In genomic region chr13:19150712-19151228, GRCh38 we compare ENCODE assay signal across 18 cellular contexts. TPM values are rescaled to one million over a fixed set of nuclear protein-coding genes. Genes with fewer than 3 reads are reported as not detected.
"Had no signal": no experiment of that assay in that cellular context is flagged by ENCODE, and none has a peak within 500 bp of the region (broad histone marks: within the 10 kb centered on the region; RNA-seq: fewer than 3 reads in every experiment).

No MANE protein-coding gene starts in this region.

- H3K27ac Mint-ChIP-seq: activated naive CD4-positive, alpha-beta T cell treated with anti-CD3 and anti-CD28 coated beads, Interleukin-2, amount 50 U/mL, for 72 hours; activated T-cell treated with anti-CD3 and anti-CD28 coated beads, Interleukin-2, amount 50 U/mL, for 24 hours; endodermal cell; naive B cell; T-helper 2 cell treated with Interferon-gamma antibody and Interleukin-4, amounts not matched to agents 5 μg/mL and 100 μg/mL, for 36 hours had no signal

- ATAC-seq: activated naive CD4-positive, alpha-beta T cell treated with anti-CD3 and anti-CD28 coated beads, Interleukin-2, amount 50 U/mL, for 72 hours; sciatic nerve had no signal

- H3K4me3 Mint-ChIP-seq: activated T-cell treated with anti-CD3 and anti-CD28 coated beads, Interleukin-2, amount 50 U/mL, for 24 hours; endodermal cell; naive B cell; T-helper 2 cell treated with Interferon-gamma antibody and Interleukin-4, amounts not matched to agents 5 μg/mL and 100 μg/mL, for 36 hours had no signal

- H3K27me3 ChIP-seq: brain microvascular endothelial cell, neutrophil had no signal

- H3K27me3 Mint-ChIP-seq: activated T-cell treated with anti-CD3 and anti-CD28 coated beads, Interleukin-2, amount 50 U/mL, for 24 hours; naive B cell had no signal

- H3K36me3 ChIP-seq: brain microvascular endothelial cell, neutrophil had no signal

- H3K36me3 Mint-ChIP-seq: naive B cell had no signal

- H3K9me3 ChIP-seq: neutrophil had no signal

- DNase-seq: activated CD4-positive, alpha-beta T cell treated with anti-CD3 and anti-CD28 coated beads, Interleukin-2, amount 50 U/mL, for 1 hour; activated effector memory CD4-positive, alpha-beta T cell treated with Interleukin-2 at 50 U/mL for 16 hours; activated T-cell treated with anti-CD3 and anti-CD28 coated beads, Interleukin-2, amount 50 U/mL, for 24 hours; amygdala; brain microvascular endothelial cell; dermis blood vessel endothelial cell; endodermal cell; naive B cell; stimulated activated naive CD4-positive, alpha-beta T cell; SW 1271 had no signal

- H3K4me1 Mint-ChIP-seq: endodermal cell had no signal

- H3K27ac ChIP-seq: brain microvascular endothelial cell, neutrophil had no signal

RNA-seq across cellular contexts. Expression of gene TUBA3C, which starts 30.9 kb away (rescaled TPM):
- total RNA-seq: activated naive CD4-positive, alpha-beta T cell treated with anti-CD3 and anti-CD28 coated beads, Interleukin-2, amount 50 U/mL, for 72 hours; cerebellum; dermis blood vessel endothelial cell; endodermal cell; lower leg skin; sciatic nerve; urinary bladder had no signal
- polyA plus RNA-seq: esophagus, urinary bladder had no signal
